Comparison of ENCODE assay signal across 15 cellular contexts in genomic region chr10:3765376-3765667, GRCh38. TPM values are rescaled to one million over a fixed set of nuclear protein-coding genes. Genes with fewer than 3 reads are reported as not detected.
A peak's percentile ranks its signal among the peaks of the same experiment; 100 is the strongest.
DNase-seq lines count a peak whose midpoint lies in the region; ATAC-seq, FAIRE-seq and TF ChIP-seq lines count a peak whose summit lies in the region.
"Had no signal": no experiment of that assay in that cellular context is flagged by ENCODE, and none has a peak within 500 bp of the region (broad histone marks: within the 10 kb centered on the region; RNA-seq: fewer than 3 reads in every experiment).

No MANE protein-coding gene starts in this region.

- H3K27me3 ChIP-seq in Peyer's patch, result no peaks in the 10 kb centered on the region
- H3K27me3 ChIP-seq in upper lobe of left lung, result no peaks in the 10 kb centered on the region
- no peaks in the 10 kb centered on the region for H3K27me3 ChIP-seq in uterus
- no peaks in the 10 kb centered on the region for H3K27me3 ChIP-seq in pancreas

- peak overlapping the region; percentile 66 to 87 for H3K4me3 Mint-ChIP-seq in activated T-cell treated with anti-CD3 and anti-CD28 coated beads, Interleukin-2, amount 50 U/mL, for 72 hours
- no peak overlapping the region for H3K4me3 Mint-ChIP-seq in activated T-cell treated with anti-CD3 and anti-CD28 coated beads, Interleukin-2, amount 50 U/mL, for 4 hours
- peak overlapping the region; percentile 19 to 67 (median 66) for H3K4me3 Mint-ChIP-seq in immature natural killer cell
- H3K4me3 Mint-ChIP-seq: brain had no signal

- DNase-seq in activated T-cell treated with anti-CD3 and anti-CD28 coated beads, Interleukin-2, amount 50 U/mL, for 72 hours, result no peak
- DNase-seq in activated T-cell treated with anti-CD3 and anti-CD28 coated beads, Interleukin-2, amount 50 U/mL, for 4 hours, result no peak
- DNase-seq in Peyer's patch, result no peak
- DNase-seq in immature natural killer cell, result no peak
- no peak for DNase-seq in upper lobe of left lung
- DNase-seq in uterus, result no peak
- no peak for DNase-seq in pancreas
- DNase-seq: activated gamma-delta T cell, GOT3, hypothalamus, left cardiac atrium, NCI-H526 treated with DMSO at 0.1 percent for 48 hours, substantia nigra had no signal

- peak in 1 of 2 donors; percentile 13 for ATAC-seq in activated T-cell treated with anti-CD3 and anti-CD28 coated beads, Interleukin-2, amount 50 U/mL, for 72 hours (replicated peaks in 1 of 2)
- no peak for ATAC-seq in activated T-cell treated with anti-CD3 and anti-CD28 coated beads, Interleukin-2, amount 50 U/mL, for 4 hours
- ATAC-seq in upper lobe of left lung (ENCODE audit: low FRiP score in 2 of 2) (no peak), GM21515 (IDR thresholded peaks at IDR 0.05; ENCODE audit: unreplicated experiment) (no peak), pancreas (no peak)
- ATAC-seq: left cardiac atrium had no signal

- peaks cover 4 to 6% of the 10 kb centered on the region in 2 donors for H3K9me3 Mint-ChIP-seq in activated T-cell treated with anti-CD3 and anti-CD28 coated beads, Interleukin-2, amount 50 U/mL, for 72 hours
- H3K9me3 Mint-ChIP-seq in activated T-cell treated with anti-CD3 and anti-CD28 coated beads, Interleukin-2, amount 50 U/mL, for 4 hours, result peaks cover 5% of the 10 kb centered on the region
- no peaks in the 10 kb centered on the region for H3K9me3 Mint-ChIP-seq in immature natural killer cell

- H3K4me1 ChIP-seq in Peyer's patch (peaks cover 0 to 7% (median 0%) of the 10 kb centered on the region in 4 donors), upper lobe of left lung (peaks cover 11 to 13% (median 12%) of the 10 kb centered on the region in 4 donors), uterus (no peaks in the 10 kb centered on the region), pancreas (peaks cover 0 to 16% (median 0%) of the 10 kb centered on the region in 3 donors)

- no peaks in the 10 kb centered on the region for H3K36me3 ChIP-seq in Peyer's patch
- H3K36me3 ChIP-seq in upper lobe of left lung, result no peaks in the 10 kb centered on the region
- H3K36me3 ChIP-seq in uterus, result no peaks in the 10 kb centered on the region
- no peaks in the 10 kb centered on the region for H3K36me3 ChIP-seq in pancreas

- peak overlapping the region in 3 of 4 donors; percentile 26 to 55 (median 29) for H3K27ac ChIP-seq in Peyer's patch
- H3K27ac ChIP-seq in upper lobe of left lung, result peak overlapping the region in 3 of 4 donors; percentile 43 to 55 (median 55)
- H3K27ac ChIP-seq in uterus, result no peak overlapping the region
- no peak overlapping the region for H3K27ac ChIP-seq in pancreas

- H3K9me3 ChIP-seq in Peyer's patch (no peaks in the 10 kb centered on the region), upper lobe of left lung (no peaks in the 10 kb centered on the region), uterus (no peaks in the 10 kb centered on the region), pancreas (no peaks in the 10 kb centered on the region)

- H3K4me3 ChIP-seq in Peyer's patch, result no peak overlapping the region
- no peak overlapping the region for H3K4me3 ChIP-seq in upper lobe of left lung
- no peak overlapping the region for H3K4me3 ChIP-seq in uterus
- H3K4me3 ChIP-seq in pancreas, result no peak overlapping the region

- no peak for TF ChIP-seq EP300 in upper lobe of left lung (IDR thresholded peaks at IDR 0.05)

- intact Hi-C loops in uterus (cut with DNase I; ENCODE audit: low total_unique reads) (no loop called here), pancreas (cut with DNase I) (loop anchor here in 1 of 3 donors (10.0 kb wide), 1 partner anchor 531 kb away; no protein-coding TSS in a partner anchor)

- H3K27me3 Mint-ChIP-seq in activated T-cell treated with anti-CD3 and anti-CD28 coated beads, Interleukin-2, amount 50 U/mL, for 72 hours (ENCODE audit: low read depth), result no peaks in the 10 kb centered on the region
- H3K27me3 Mint-ChIP-seq in activated T-cell treated with anti-CD3 and anti-CD28 coated beads, Interleukin-2, amount 50 U/mL, for 4 hours (ENCODE audit: low read depth), result no peaks in the 10 kb centered on the region
- H3K27me3 Mint-ChIP-seq in immature natural killer cell (ENCODE audit: low read depth in 3 of 3), result peaks cover 0 to 5% (median 0%) of the 10 kb centered on the region in 3 donors

- H3K4me1 Mint-ChIP-seq in activated T-cell treated with anti-CD3 and anti-CD28 coated beads, Interleukin-2, amount 50 U/mL, for 72 hours (ENCODE audit: low read depth), result peaks cover 65% of the 10 kb centered on the region
- peaks cover 65% of the 10 kb centered on the region for H3K4me1 Mint-ChIP-seq in activated T-cell treated with anti-CD3 and anti-CD28 coated beads, Interleukin-2, amount 50 U/mL, for 4 hours (ENCODE audit: low read depth)
- peaks cover 42 to 43% of the 10 kb centered on the region in 2 donors for H3K4me1 Mint-ChIP-seq in immature natural killer cell

- FAIRE-seq in pancreas (lab: Jason Lieb, UNC), result no peak

- H3K27ac Mint-ChIP-seq in activated T-cell treated with anti-CD3 and anti-CD28 coated beads, Interleukin-2, amount 50 U/mL, for 72 hours, result peak overlapping the region; percentile 7
- peak overlapping the region in 4 of 6 donors; percentile 0 to 74 (median 52) for H3K27ac Mint-ChIP-seq in immature natural killer cell

- TF ChIP-seq CTCF in Peyer's patch (IDR thresholded peaks at IDR 0.05), result no peak
- no peak for TF ChIP-seq CTCF in upper lobe of left lung (IDR thresholded peaks at IDR 0.05)
- TF ChIP-seq CTCF in uterus (IDR thresholded peaks at IDR 0.05), result no peak
- no peak for TF ChIP-seq CTCF in pancreas (IDR thresholded peaks at IDR 0.05)

- WGBS in upper lobe of left lung, 2 donors, result 53 to 69% methylated on average over 1 of the region's 1 CpG
- 42 to 52% methylated on average over 1 of the region's 1 CpG for WGBS in pancreas, 2 donors

- H3K36me3 Mint-ChIP-seq in activated T-cell treated with anti-CD3 and anti-CD28 coated beads, Interleukin-2, amount 50 U/mL, for 72 hours (ENCODE audit: insufficient read depth in 2 of 2), result peaks cover 5 to 9% of the 10 kb centered on the region in 2 donors
- H3K36me3 Mint-ChIP-seq in activated T-cell treated with anti-CD3 and anti-CD28 coated beads, Interleukin-2, amount 50 U/mL, for 4 hours (ENCODE audit: insufficient read depth), result no peaks in the 10 kb centered on the region
- H3K36me3 Mint-ChIP-seq in immature natural killer cell, result no peaks in the 10 kb centered on the region
- H3K36me3 Mint-ChIP-seq: brain had no signal

- no peak for TF ChIP-seq POLR2A in Peyer's patch (IDR thresholded peaks at IDR 0.05)
- TF ChIP-seq POLR2A in upper lobe of left lung (IDR thresholded peaks at IDR 0.05), result no peak
- TF ChIP-seq POLR2A in uterus (IDR thresholded peaks at IDR 0.05), result no peak

RNA-seq across cellular contexts. Expression of gene KLF6, which starts 19.7 kb away (rescaled TPM):
- 100 to 1,000 TPM; 184 to 240 TPM for total RNA-seq in activated T-cell treated with anti-CD3 and anti-CD28 coated beads, Interleukin-2, amount 50 U/mL, for 72 hours
- total RNA-seq in activated T-cell treated with anti-CD3 and anti-CD28 coated beads, Interleukin-2, amount 50 U/mL, for 4 hours, result 100 to 1,000 TPM; 188 to 247 (median 209) TPM
- total RNA-seq in Peyer's patch (100 to 1,000 TPM in 3 of 4 donors, 10 to 100 TPM in 1; 92.5 to 180 (median 145) TPM), upper lobe of left lung (100 to 1,000 TPM; 164 to 439 (median 249) TPM), uterus (100 to 1,000 TPM in 2 of 4 donors, 10 to 100 TPM in 2; 47.9 to 128 (median 87.4) TPM), pancreas (100 to 1,000 TPM in 1 of 6 donors, 10 to 100 TPM in 5; 41.2 to 157 (median 70.5) TPM)
- polyA plus RNA-seq in immature natural killer cell (100 to 1,000 TPM; 343 to 423 (median 353) TPM), pancreas (10 to 100 TPM; 29.0 to 41.0 TPM)

Comparison
In these comparisons a context has a peak if more than half of its experiments do, and no peak if none do; other contexts are left out.
1. H3K27ac ChIP-seq: peak in Peyer's patch (3 of 4) and upper lobe of left lung (3 of 4); none in uterus (0 of 2) and pancreas (0 of 4).